ENCODE assay signal across 8 cellular contexts in the genomic region with DNA sequence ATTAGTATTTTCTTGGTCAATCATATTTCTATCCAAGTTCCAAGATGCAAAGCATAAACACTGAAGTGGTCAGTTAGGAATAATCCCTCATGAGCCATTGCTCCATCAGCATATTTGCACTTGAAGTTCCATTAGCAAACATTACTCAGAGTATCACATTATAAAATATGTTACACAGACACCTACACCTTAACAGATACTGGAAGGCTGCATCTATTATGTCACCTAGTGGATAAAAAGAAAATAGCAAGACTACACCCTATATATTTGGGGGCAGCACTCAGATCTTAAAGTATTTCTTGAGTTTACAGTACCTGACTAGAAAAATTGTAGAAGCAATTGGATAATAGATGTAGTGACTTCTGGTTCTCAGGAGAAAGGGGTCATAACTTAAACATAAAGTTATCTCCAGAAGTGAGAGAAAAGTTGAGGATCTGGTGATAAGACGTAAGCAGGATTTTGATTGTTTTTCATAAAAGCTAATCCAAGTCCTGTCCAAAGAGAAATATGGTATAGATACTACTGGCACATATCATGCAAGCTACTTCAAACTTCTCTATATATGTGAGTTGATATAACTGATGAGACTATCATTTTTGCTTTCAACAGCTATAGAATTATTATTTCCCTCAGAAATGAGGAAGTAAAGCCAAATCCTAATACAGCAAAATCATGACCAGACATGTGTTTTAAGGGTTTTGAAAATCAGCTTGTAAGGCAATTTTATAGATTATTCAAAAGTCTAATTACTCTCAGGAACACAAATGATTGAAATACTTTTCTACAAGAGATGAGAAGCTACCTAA.
DNase-seq lines count a peak whose midpoint lies in the region; ATAC-seq and TF ChIP-seq lines count a peak whose summit lies in the region.

No MANE protein-coding gene starts in this region.

- DNase-seq in left ventricle myocardium inferior (no peak), right atrium auricular region (ENCODE audit: low spot score) (no peak), hepatic stellate cell (ENCODE audit: low spot score) (peak; percentile 4), mesenteric fat pad (ENCODE audit: low spot score) (no peak)
- DNase-seq in stimulated activated naive CD8-positive, alpha-beta T cell treated with anti-CD3 and anti-CD28 coated beads, Interleukin-15, amount 100 ng/mL, for 72 hours = no peak

- H3K4me3 Mint-ChIP-seq in stimulated activated naive CD8-positive, alpha-beta T cell treated with anti-CD3 and anti-CD28 coated beads, Interleukin-15, amount 100 ng/mL, for 72 hours = no peak overlapping the region
- H3K4me3 Mint-ChIP-seq in activated T-helper 17 cell treated with anti-CD3 and anti-CD28 coated beads, Interleukin-2, amount 50 U/mL, for 72 hours = no peak overlapping the region

- H3K9me3 ChIP-seq in left ventricle myocardium inferior (replicated peaks) = no peaks in the 10 kb centered on the region
- H3K9me3 ChIP-seq in right atrium auricular region = no peaks in the 10 kb centered on the region
- no peaks in the 10 kb centered on the region for H3K9me3 ChIP-seq in OCI-LY1 (ENCODE audit: low read length)

- no peaks in the 10 kb centered on the region for H4K20me1 ChIP-seq in OCI-LY1 (ENCODE audit: insufficient read depth, low read length)

- H3K36me3 ChIP-seq in left ventricle myocardium inferior (no peaks in the 10 kb centered on the region), right atrium auricular region (no peaks in the 10 kb centered on the region), OCI-LY1 (ENCODE audit: insufficient read depth, low read length) (no peaks in the 10 kb centered on the region)

- H3K4me3 ChIP-seq in left ventricle myocardium inferior = no peak overlapping the region
- H3K4me3 ChIP-seq in right atrium auricular region = no peak overlapping the region
- no peak overlapping the region for H3K4me3 ChIP-seq in OCI-LY1 (ENCODE audit: low read depth, low read length, poor library complexity, severe bottlenecking)

- H3K27me3 Mint-ChIP-seq in stimulated activated naive CD8-positive, alpha-beta T cell treated with anti-CD3 and anti-CD28 coated beads, Interleukin-15, amount 100 ng/mL, for 72 hours = no peaks in the 10 kb centered on the region
- H3K27me3 Mint-ChIP-seq in activated T-helper 17 cell treated with anti-CD3 and anti-CD28 coated beads, Interleukin-2, amount 50 U/mL, for 72 hours = no peaks in the 10 kb centered on the region

- no peaks in the 10 kb centered on the region for H3K79me2 ChIP-seq in OCI-LY1 (ENCODE audit: insufficient read depth, low read length)

- H3K9me3 Mint-ChIP-seq in stimulated activated naive CD8-positive, alpha-beta T cell treated with anti-CD3 and anti-CD28 coated beads, Interleukin-15, amount 100 ng/mL, for 72 hours = no peaks in the 10 kb centered on the region
- H3K9me3 Mint-ChIP-seq in activated T-helper 17 cell treated with anti-CD3 and anti-CD28 coated beads, Interleukin-2, amount 50 U/mL, for 72 hours = peaks cover 4% of the 10 kb centered on the region

- H3K27me3 ChIP-seq in left ventricle myocardium inferior (ENCODE audit: low read depth) (no peaks in the 10 kb centered on the region), right atrium auricular region (no peaks in the 10 kb centered on the region), OCI-LY1 (ENCODE audit: insufficient read depth, low read length) (no peaks in the 10 kb centered on the region)

- no peak overlapping the region for H2AFZ ChIP-seq in OCI-LY1 (ENCODE audit: low read length)

- peak; percentile 43 for TF ChIP-seq CTCF in left ventricle myocardium inferior (IDR thresholded peaks at IDR 0.05; ENCODE audit: borderline replicate concordance)
- peak in 1 of 2 donors; percentile 46 for TF ChIP-seq CTCF in right atrium auricular region (IDR thresholded peaks at IDR 0.05)
- TF ChIP-seq CTCF in OCI-LY1 (IDR thresholded peaks at IDR 0.05; ENCODE audit: low read length) = peak; percentile 61

- H3K4me1 Mint-ChIP-seq in stimulated activated naive CD8-positive, alpha-beta T cell treated with anti-CD3 and anti-CD28 coated beads, Interleukin-15, amount 100 ng/mL, for 72 hours = no peaks in the 10 kb centered on the region
- no peaks in the 10 kb centered on the region for H3K4me1 Mint-ChIP-seq in activated T-helper 17 cell treated with anti-CD3 and anti-CD28 coated beads, Interleukin-2, amount 50 U/mL, for 72 hours

- peak; percentile 89 for ATAC-seq in HG02885 (IDR thresholded peaks at IDR 0.05; ENCODE audit: poor library complexity, unreplicated experiment)
- no peak for ATAC-seq in stimulated activated naive CD8-positive, alpha-beta T cell treated with anti-CD3 and anti-CD28 coated beads, Interleukin-15, amount 100 ng/mL, for 72 hours
- no peak for ATAC-seq in activated T-helper 17 cell treated with anti-CD3 and anti-CD28 coated beads, Interleukin-2, amount 50 U/mL, for 72 hours (replicated peaks)

- intact Hi-C loops in left ventricle myocardium inferior (cut with micrococcal nuclease) = no loop called here

- H3K9me2 ChIP-seq in OCI-LY1 (ENCODE audit: low read depth, low read length) = no peaks in the 10 kb centered on the region

- H3F3A ChIP-seq in OCI-LY1 (ENCODE audit: insufficient read depth, low read length) = no peaks in the 10 kb centered on the region

- H3K36me3 Mint-ChIP-seq in activated T-helper 17 cell treated with anti-CD3 and anti-CD28 coated beads, Interleukin-2, amount 50 U/mL, for 72 hours (ENCODE audit: low read depth) = no peaks in the 10 kb centered on the region

- H3K27ac Mint-ChIP-seq in stimulated activated naive CD8-positive, alpha-beta T cell treated with anti-CD3 and anti-CD28 coated beads, Interleukin-15, amount 100 ng/mL, for 72 hours = no peak overlapping the region
- H3K27ac Mint-ChIP-seq in activated T-helper 17 cell treated with anti-CD3 and anti-CD28 coated beads, Interleukin-2, amount 50 U/mL, for 72 hours = no peak overlapping the region

- no peak overlapping the region for H3K9ac ChIP-seq in OCI-LY1 (ENCODE audit: low read length)

- H3K4me2 ChIP-seq in OCI-LY1 (ENCODE audit: low read length) = no peak overlapping the region

- H3K27ac ChIP-seq in left ventricle myocardium inferior (replicated peaks) = no peak overlapping the region
- H3K27ac ChIP-seq in right atrium auricular region = no peak overlapping the region
- H3K27ac ChIP-seq in OCI-LY1 (ENCODE audit: low read depth, low read length, poor library complexity, severe bottlenecking) = no peak overlapping the region

- H3K4me1 ChIP-seq in left ventricle myocardium inferior (no peaks in the 10 kb centered on the region), right atrium auricular region (no peaks in the 10 kb centered on the region), OCI-LY1 (ENCODE audit: insufficient read depth, low read length, severe bottlenecking) (no peaks in the 10 kb centered on the region)
